In genomic region chr3:153634683-153635082, GRCh38 we compare ENCODE assay signal across 21 cellular contexts.
A peak's percentile ranks its signal among the peaks of the same experiment; 100 is the strongest.
DNase-seq lines count a peak whose midpoint lies in the region; ATAC-seq and TF ChIP-seq lines count a peak whose summit lies in the region.
"Had no signal": no experiment of that assay in that cellular context is flagged by ENCODE, and none has a peak within 500 bp of the region (broad histone marks: within the 10 kb centered on the region; RNA-seq: fewer than 3 reads in every experiment).

No MANE protein-coding gene starts in this region.

- no peaks in the 10 kb centered on the region for H3K27me3 Mint-ChIP-seq in endodermal cell (ENCODE audit: insufficient read depth)
- H3K27me3 Mint-ChIP-seq: CD8-positive, alpha-beta memory T cell had no signal

- DNase-seq in cardiac fibroblast (ENCODE audit: low read depth in 2 of 2): peak; percentile 19 to 47
- no peak for DNase-seq in endodermal cell
- DNase-seq in fibroblast of the aortic adventitia (ENCODE audit: low read depth): peak; percentile 12
- peak; percentile 53 for DNase-seq in skeletal muscle cell (ENCODE audit: low read depth)
- no peak for DNase-seq in activated CD8-positive, alpha-beta memory T cell treated with anti-CD3 and anti-CD28 coated beads, Interleukin-2, amount 50 U/mL, for 48 hours
- no peak for DNase-seq in NCI-H226
- DNase-seq: ACHN; BE2C; C1 segment of cervical spinal cord; CD4-positive, CD25-positive, alpha-beta regulatory T cell; CD8-positive, alpha-beta memory T cell; COR-L47; DMS 273 treated with DMSO at 0.1 percent for 48 hours; DMS53; DND-41; EL; GOT3 had no signal

- H3K27ac ChIP-seq in endodermal cell (ENCODE audit: low read depth, low read length): no peak overlapping the region
- H3K27ac ChIP-seq: HL-60 had no signal

- 86 to 92% methylated on average over 1 to 4 of the region's 4 CpGs for WGBS in endodermal cell (ENCODE audit: insufficient coverage in 1 of 2, insufficient read length in 1 of 2), 2 experiments

- no peak overlapping the region for H3K4me3 Mint-ChIP-seq in endodermal cell
- H3K4me3 Mint-ChIP-seq: CD4-positive, CD25-positive, alpha-beta regulatory T cell; CD8-positive, alpha-beta memory T cell had no signal

- H3K4me3 ChIP-seq in cardiac fibroblast (replicated peaks in 1 of 2; ENCODE audit: low read depth in 2 of 2, low read length in 2 of 2) (no peak overlapping the region), endodermal cell (ENCODE audit: low read length) (peak overlapping the region; percentile 8), fibroblast of the aortic adventitia (ENCODE audit: low read depth, low read length) (no peak overlapping the region), skeletal muscle cell (ENCODE audit: low read depth, low read length) (no peak overlapping the region)
- H3K4me3 ChIP-seq: GM12878, HAP-1 had no signal

- no peak for TF ChIP-seq CTCF in cardiac fibroblast (IDR thresholded peaks at IDR 0.05; ENCODE audit: low read depth, low read length)
- TF ChIP-seq CTCF in endodermal cell (conservative IDR thresholded peaks at IDR 0.05): no peak
- no peak for TF ChIP-seq CTCF in fibroblast of the aortic adventitia (IDR thresholded peaks at IDR 0.05; ENCODE audit: insufficient read depth, low read length)

- H3K27me3 ChIP-seq in endodermal cell (ENCODE audit: control insufficient read depth, insufficient read depth, low read length, poor library complexity, severe bottlenecking): no peaks in the 10 kb centered on the region
- H3K27me3 ChIP-seq: BE2C had no signal

- H3K9me3 ChIP-seq in endodermal cell (ENCODE audit: control insufficient read depth, low read length): no peaks in the 10 kb centered on the region
- H3K9me3 ChIP-seq: BE2C, HAP-1 had no signal

- no peaks in the 10 kb centered on the region for H3K36me3 ChIP-seq in endodermal cell (ENCODE audit: control insufficient read depth, insufficient read depth, low read length)
- H3K36me3 ChIP-seq: BE2C, HAP-1 had no signal

- H3K9ac ChIP-seq in endodermal cell (ENCODE audit: extremely low read depth, low read length, poor library complexity, severe bottlenecking): no peak overlapping the region

- peaks cover 40% of the 10 kb centered on the region for H3K4me1 Mint-ChIP-seq in endodermal cell

- H3K9me3 Mint-ChIP-seq in endodermal cell: peaks cover 2% of the 10 kb centered on the region
- H3K9me3 Mint-ChIP-seq: CD4-positive, CD25-positive, alpha-beta regulatory T cell; CD8-positive, alpha-beta memory T cell had no signal

- H3K4me1 ChIP-seq in endodermal cell (ENCODE audit: control insufficient read depth, insufficient read depth, low read length): peaks cover 19% of the 10 kb centered on the region
- H3K4me1 ChIP-seq: BE2C, HAP-1 had no signal

- ATAC-seq in GM19351 (IDR thresholded peaks at IDR 0.05; ENCODE audit: unreplicated experiment): no peak
- ATAC-seq: GM12878 had no signal

- peak overlapping the region; percentile 44 for H3K27ac Mint-ChIP-seq in endodermal cell
- H3K27ac Mint-ChIP-seq: CD4-positive, CD25-positive, alpha-beta regulatory T cell; CD8-positive, alpha-beta memory T cell had no signal

- no peaks in the 10 kb centered on the region for H3K36me3 Mint-ChIP-seq in endodermal cell (ENCODE audit: low read depth)
- H3K36me3 Mint-ChIP-seq: CD4-positive, CD25-positive, alpha-beta regulatory T cell; CD8-positive, alpha-beta memory T cell had no signal

Comparison
In these comparisons a context has a peak if more than half of its experiments do, and no peak if none do; other contexts are left out.
1. DNase-seq: peak in cardiac fibroblast (2 of 2), fibroblast of the aortic adventitia (single experiment) and skeletal muscle cell (single experiment); none in endodermal cell (single experiment), activated CD8-positive, alpha-beta memory T cell treated with anti-CD3 and anti-CD28 coated beads, Interleukin-2, amount 50 U/mL, for 48 hours (single experiment) and NCI-H226 (single experiment).